Comparison of ENCODE assay signal across 13 cellular contexts in genomic region chr11:76771446-76772099, GRCh38. TPM values are rescaled to one million over a fixed set of nuclear protein-coding genes. Genes with fewer than 3 reads are reported as not detected.
DNase-seq lines count a peak whose midpoint lies in the region; ATAC-seq, FAIRE-seq and TF ChIP-seq lines count a peak whose summit lies in the region.
"Had no signal": no experiment of that assay in that cellular context is flagged by ENCODE, and none has a peak within 500 bp of the region (broad histone marks: within the 10 kb centered on the region; RNA-seq: fewer than 3 reads in every experiment).

No MANE protein-coding gene starts in this region.

- H4K20me1 ChIP-seq in osteoblast (ENCODE audit: insufficient read depth, low read length) = no peaks in the 10 kb centered on the region

- no peaks in the 10 kb centered on the region for H3K79me2 ChIP-seq in osteoblast (ENCODE audit: insufficient read depth, low read length)

- H3K4me3 ChIP-seq in left ventricle myocardium inferior = no peak overlapping the region
- no peak overlapping the region for H3K4me3 ChIP-seq in duodenal mucosa (ENCODE audit: low read depth in 1 of 2, low read length in 2 of 2)
- no peak overlapping the region for H3K4me3 ChIP-seq in osteoblast (ENCODE audit: insufficient read depth, low read length)

- intact Hi-C loops in left ventricle myocardium inferior (cut with micrococcal nuclease) = no loop called here
- intact Hi-C loops in Right ventricle myocardium inferior (cut with DNase I) = no loop called here

- H3K9ac ChIP-seq in duodenal mucosa (ENCODE audit: low read depth in 1 of 2, low read length in 2 of 2) = peak overlapping the region; percentile 53 to 55
- H3K9ac ChIP-seq: KMS-11 had no signal

- ATAC-seq in Right ventricle myocardium inferior = no peak
- no peak for ATAC-seq in GM19023 (IDR thresholded peaks at IDR 0.05; ENCODE audit: unreplicated experiment)
- ATAC-seq in GM19395 (IDR thresholded peaks at IDR 0.05; ENCODE audit: unreplicated experiment) = no peak

- H3K9me3 ChIP-seq in left ventricle myocardium inferior (replicated peaks) (peaks cover 15% of the 10 kb centered on the region), duodenal mucosa (ENCODE audit: control insufficient read depth in 1 of 2, low read length in 2 of 2) (peaks cover 0 to 8% of the 10 kb centered on the region in 2 donors), osteoblast (ENCODE audit: low read depth, low read length) (peaks cover 3% of the 10 kb centered on the region)

- H3K27ac ChIP-seq in left ventricle myocardium inferior (replicated peaks) (peak overlapping the region; percentile 83), duodenal mucosa (ENCODE audit: low read depth, low read length) (peak overlapping the region; percentile 65), osteoblast (ENCODE audit: low read depth, low read length) (peak overlapping the region; percentile 94)
- H3K27ac ChIP-seq: KMS-11 had no signal

- H3K36me3 ChIP-seq in left ventricle myocardium inferior = no peaks in the 10 kb centered on the region
- H3K36me3 ChIP-seq in duodenal mucosa (ENCODE audit: control insufficient read depth in 1 of 2, insufficient read depth in 2 of 2, low read length in 2 of 2) = no peaks in the 10 kb centered on the region
- H3K36me3 ChIP-seq in osteoblast (ENCODE audit: insufficient read depth, low read length) = no peaks in the 10 kb centered on the region

- no peak overlapping the region for H3K4me2 ChIP-seq in osteoblast (ENCODE audit: insufficient read depth, low read length)

- DNase-seq in left ventricle myocardium inferior = no peak
- DNase-seq in Right ventricle myocardium inferior (ENCODE audit: missing footprints) = no peak
- no peak for DNase-seq in osteoblast (ENCODE audit: insufficient read length, low spot score, missing footprints)
- DNase-seq in urothelium cell line (ENCODE audit: low spot score) = no peak
- DNase-seq in NCI-H226 = no peak
- DNase-seq: anterior cingulate cortex, DND-41, hippocampal formation, NCI-H2107 had no signal

- peak; percentile 83 for FAIRE-seq in urothelium cell line (lab: Jason Lieb, UNC)

- H3K4me1 ChIP-seq in left ventricle myocardium inferior = peaks cover 83% of the 10 kb centered on the region
- H3K4me1 ChIP-seq in duodenal mucosa (ENCODE audit: control insufficient read depth in 1 of 2, insufficient read depth in 2 of 2, low read length in 2 of 2) = peaks cover 60 to 63% of the 10 kb centered on the region in 2 donors
- peaks cover 43% of the 10 kb centered on the region for H3K4me1 ChIP-seq in osteoblast (ENCODE audit: insufficient read depth, low read length)

- H3K27me3 ChIP-seq in left ventricle myocardium inferior (ENCODE audit: low read depth) = no peaks in the 10 kb centered on the region
- H3K27me3 ChIP-seq in duodenal mucosa (ENCODE audit: control insufficient read depth in 1 of 2, insufficient read depth in 2 of 2, low read length in 2 of 2) = no peaks in the 10 kb centered on the region
- no peaks in the 10 kb centered on the region for H3K27me3 ChIP-seq in osteoblast (ENCODE audit: insufficient read depth, low read length)

- TF ChIP-seq CTCF in left ventricle myocardium inferior (IDR thresholded peaks at IDR 0.05; ENCODE audit: borderline replicate concordance) = no peak
- TF ChIP-seq CTCF in osteoblast (IDR thresholded peaks at IDR 0.05; ENCODE audit: extremely low read depth, low read depth, low read length) = no peak

- peak overlapping the region; percentile 43 for H2AFZ ChIP-seq in osteoblast (ENCODE audit: low read length)

RNA-seq across cellular contexts. Expression of gene TSKU, which starts 11.6 kb away (rescaled TPM):
- total RNA-seq in left ventricle myocardium inferior (12.1 TPM), Right ventricle myocardium inferior (16.2 TPM), osteoblast (23.5 and 24.2 TPM in 2 replicates)
